Comparison of ENCODE assay signal across 8 cellular contexts in genomic region chr1:155729031-155729898, GRCh38. TPM values are rescaled to one million over a fixed set of nuclear protein-coding genes. Genes with fewer than 3 reads are reported as not detected.
DNase-seq lines count a peak whose midpoint lies in the region; ATAC-seq and TF ChIP-seq lines count a peak whose summit lies in the region.

No MANE protein-coding gene starts in this region.

- no peak for TF ChIP-seq EP300 in SK-N-SH (IDR thresholded peaks at IDR 0.05; ENCODE audit: borderline replicate concordance in 1 of 2, low read depth in 1 of 2, low read length in 1 of 2)
- TF ChIP-seq EP300 in suprapubic skin (IDR thresholded peaks at IDR 0.05) = no peak

- no peak overlapping the region for H3K4me2 ChIP-seq in Karpas-422 (ENCODE audit: low read depth, low read length, poor library complexity, severe bottlenecking)
- no peak overlapping the region for H3K4me2 ChIP-seq in SK-N-SH

- WGBS in SK-N-SH (ENCODE audit: low lambda C conversion rate) = 72% methylated on average over 11 of the region's 12 CpGs
- 63% methylated on average over 12 of the region's 12 CpGs for WGBS in suprapubic skin

- H3K27me3 ChIP-seq in Karpas-422 (ENCODE audit: low read length) (no peaks in the 10 kb centered on the region), SK-N-SH (ENCODE audit: insufficient read depth) (no peaks in the 10 kb centered on the region), left lung (no peaks in the 10 kb centered on the region), suprapubic skin (no peaks in the 10 kb centered on the region)

- peaks cover 3% of the 10 kb centered on the region; the same call in 1 of the 2 replicates for H3K79me2 ChIP-seq in Karpas-422 (ENCODE audit: low read length)
- H3K79me2 ChIP-seq in SK-N-SH (ENCODE audit: insufficient read depth) = no peaks in the 10 kb centered on the region; the same call in 1 of the 2 replicates

- TF ChIP-seq POLR2A in suprapubic skin (IDR thresholded peaks at IDR 0.05) = no peak

- peaks cover 32% of the 10 kb centered on the region for H3K36me3 ChIP-seq in Karpas-422 (ENCODE audit: insufficient read depth, low read length)
- H3K36me3 ChIP-seq in SK-N-SH (replicated peaks in 1 of 2; ENCODE audit: control insufficient read depth in 1 of 2, insufficient read depth in 2 of 2, low read length in 1 of 2) = peaks cover 33 to 47% of the 10 kb centered on the region in 2 experiments
- peaks cover 0 to 67% of the 10 kb centered on the region in 2 donors for H3K36me3 ChIP-seq in left lung
- H3K36me3 ChIP-seq in suprapubic skin = peaks cover 42% of the 10 kb centered on the region

- H2AFZ ChIP-seq in Karpas-422 (ENCODE audit: low read length) (no peak overlapping the region), SK-N-SH (ENCODE audit: low read depth) (no peak overlapping the region)

- intact Hi-C loops in left lung (cut with DNase I) = no loop called here

- CTCF ChIA-PET in SK-N-SH (lab: Yijun Ruan, JAX) = interaction anchor here (0.6 to 2.5 kb wide), 22 partner anchors 8 to 479 kb away, joined by 3 to 18 read pairs (median 4); no protein-coding TSS in a partner anchor

- DNase-seq in NCI-H2196 (lab: John Stamatoyannopoulos, UW; ENCODE audit: unreplicated experiment) (peak; percentile 62), NCI-H2196 treated with DMSO at 0.1 percent for 48 hours (lab: John Stamatoyannopoulos, UW; ENCODE audit: unreplicated experiment) (no peak), Karpas-422 (peak; percentile 75), SK-N-SH (peak; percentile 55), cerebellar cortex (ENCODE audit: low spot score) (peak; percentile 75), left lung (no peak), suprapubic skin (ENCODE audit: low spot score in 2 of 2) (no peak)

- peak; percentile 79 for TF ChIP-seq RAD21 in SK-N-SH (IDR thresholded peaks at IDR 0.05; ENCODE audit: low read length)

- H3K4me1 ChIP-seq in Karpas-422 (ENCODE audit: low read length) (no peaks in the 10 kb centered on the region), SK-N-SH (ENCODE audit: control insufficient read depth in 1 of 2, insufficient read depth in 2 of 2, low read depth in 1 of 2, low read length in 1 of 2) (no peaks in the 10 kb centered on the region), left lung (no peaks in the 10 kb centered on the region), suprapubic skin (no peaks in the 10 kb centered on the region)

- H3K27ac ChIP-seq in Karpas-422 (ENCODE audit: low read length) (no peak overlapping the region), SK-N-SH (ENCODE audit: low read depth in 2 of 2, low read length in 1 of 2) (peak overlapping the region; percentile 31 to 38; a peak in 3 of 4 replicates), left lung (no peak overlapping the region), suprapubic skin (no peak overlapping the region)

- POLR2A ChIA-PET in SK-N-SH (lab: Yijun Ruan, JAX) = no interaction called here

- TF ChIP-seq CTCF in SK-N-SH (IDR thresholded peaks at IDR 0.05) = peak; percentile 73
- peak; percentile 31 to 56 for TF ChIP-seq CTCF in left lung (IDR thresholded peaks at IDR 0.05)
- TF ChIP-seq CTCF in suprapubic skin (IDR thresholded peaks at IDR 0.05) = peak; percentile 22 to 60

- H3K9me3 ChIP-seq in Karpas-422 (ENCODE audit: low read length) (no peaks in the 10 kb centered on the region), SK-N-SH (no peaks in the 10 kb centered on the region), left lung (no peaks in the 10 kb centered on the region), suprapubic skin (no peaks in the 10 kb centered on the region)

- H3K4me3 ChIP-seq in Karpas-422 (ENCODE audit: low read length) (no peak overlapping the region), SK-N-SH (ENCODE audit: low read depth in 2 of 2, low read length in 1 of 2) (no peak overlapping the region), left lung (no peak overlapping the region), suprapubic skin (no peak overlapping the region)

- peaks cover 14% of the 10 kb centered on the region for H3F3A ChIP-seq in SK-N-SH (replicated peaks; ENCODE audit: insufficient read depth)

- ATAC-seq in left lung (peak; percentile 87), HG03460 (IDR thresholded peaks at IDR 0.05; ENCODE audit: unreplicated experiment) (no peak)

- H4K20me1 ChIP-seq in Karpas-422 (ENCODE audit: insufficient read depth, low read depth, low read length) (no peaks in the 10 kb centered on the region), SK-N-SH (ENCODE audit: insufficient read depth) (no peaks in the 10 kb centered on the region)

- no peaks in the 10 kb centered on the region for H3K9me2 ChIP-seq in Karpas-422 (replicated peaks; ENCODE audit: insufficient read depth, low read length)
- H3K9me2 ChIP-seq in SK-N-SH = no peaks in the 10 kb centered on the region

- H3K9ac ChIP-seq in Karpas-422 (ENCODE audit: low read length) (no peak overlapping the region), SK-N-SH (no peak overlapping the region)

TF ChIP-seq in SK-N-SH, 30 proteins besides CTCF, POLR2A, EP300 and RAD21:
- TF ChIP-seq NRF1 (IDR thresholded peaks at IDR 0.05; ENCODE audit: low read depth, low read length) = no peak
- TF ChIP-seq SMC3 (IDR thresholded peaks at IDR 0.05; ENCODE audit: low read depth, low read length) = peak; percentile 51; the same call in 1 of the 2 replicates
- TF ChIP-seq MXI1 (IDR thresholded peaks at IDR 0.05; ENCODE audit: low read depth, low read length) = no peak
- TF ChIP-seq SIN3A (IDR thresholded peaks at IDR 0.05; ENCODE audit: borderline replicate concordance, low read depth, low read length) = 0 out of 2 replicates have a peak, but pooled peaks have one; percentile 26
- TF ChIP-seq MEF2A (IDR thresholded peaks at IDR 0.05; ENCODE audit: borderline replicate concordance, low read depth) = no peak
- no peak for TF ChIP-seq CHD2 (IDR thresholded peaks at IDR 0.05; ENCODE audit: low read length, partially characterized antibody)

RNA-seq across cellular contexts. Expression of gene DAP3, which starts 40.4 kb away (rescaled TPM):
- total RNA-seq in Karpas-422 (2014; rRNA removed; shearing (Covaris generic); ENCODE audit: low replicate concordance) = 102 and 107 TPM in 2 replicates
- polyA plus RNA-seq in SK-N-SH (2012; rRNA removed) = 115 and 136 TPM in 2 replicates
- 118 and 122 TPM in 2 replicates for polyA plus RNA-seq in SK-N-SH (2012; cell fraction: cytosol; rRNA removed)
- polyA plus RNA-seq in SK-N-SH (2012; cell fraction: nucleus; rRNA removed) = 206 and 220 TPM in 2 replicates
- 100 to 1,000 TPM in 1 of 2 donors, 10 to 100 TPM in 1; 71.7 to 102 TPM for total RNA-seq in left lung
- total RNA-seq in suprapubic skin = 100 to 1,000 TPM; 151 to 249 (median 187) TPM

RNA-seq across cellular contexts. Expression of gene YY1AP1, which starts 40.7 kb away (rescaled TPM):
- 54.4 and 67.0 TPM in 2 replicates for total RNA-seq in Karpas-422 (2014; rRNA removed; shearing (Covaris generic); ENCODE audit: low replicate concordance)
- polyA plus RNA-seq in SK-N-SH (2012; rRNA removed) = 45.0 and 85.3 TPM in 2 replicates
- polyA plus RNA-seq in SK-N-SH (2012; cell fraction: cytosol; rRNA removed) = 60.2 and 63.1 TPM in 2 replicates
- polyA plus RNA-seq in SK-N-SH (2012; cell fraction: nucleus; rRNA removed) = 59.6 and 71.3 TPM in 2 replicates
- total RNA-seq in left lung (10 to 100 TPM; 43.7 to 65.1 TPM), suprapubic skin (100 to 1,000 TPM in 1 of 4 donors, 10 to 100 TPM in 3; 56.0 to 106 (median 80.1) TPM)

Comparison
In these comparisons a context has a peak if more than half of its experiments do, and no peak if none do; other contexts are left out.
1. DNase-seq: peak in NCI-H2196 (single experiment), Karpas-422 (single experiment), SK-N-SH (single experiment) and cerebellar cortex (single experiment); none in NCI-H2196 treated with DMSO at 0.1 percent for 48 hours (single experiment), left lung (0 of 2) and suprapubic skin (0 of 2).
2. H3K27ac ChIP-seq: peak in SK-N-SH (2 of 2); none in Karpas-422 (single experiment), left lung (0 of 2) and suprapubic skin (single experiment).
3. Peak in every context shown above with its lines, with median percentiles within 50 percentile points of each other: CTCF ChIP-seq.